In the genomic region with DNA sequence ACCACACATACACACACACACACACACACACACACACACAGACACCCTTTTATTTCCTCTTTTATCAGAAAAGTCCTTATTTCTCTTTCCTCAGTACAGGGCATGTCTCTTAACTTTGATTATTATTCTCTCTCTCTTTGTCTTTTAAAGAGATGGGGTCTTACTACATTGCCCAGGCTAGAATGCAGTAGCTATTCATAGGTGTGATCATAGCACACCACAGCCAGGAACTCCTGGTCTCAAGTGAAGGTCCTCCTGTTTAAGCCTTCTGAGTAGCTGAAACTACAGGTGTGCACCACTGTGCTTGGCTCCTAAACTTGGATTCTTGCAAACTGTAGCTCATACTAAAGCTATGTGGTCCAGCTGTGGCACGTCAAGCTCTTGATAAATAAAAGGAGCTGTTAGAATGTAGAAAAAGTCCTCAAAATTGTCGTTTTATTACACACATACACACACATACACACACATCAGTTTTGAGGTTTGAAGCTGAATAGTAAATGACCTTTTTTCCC, we compare ENCODE assay signal across 15 cellular contexts. TPM values are rescaled to one million over a fixed set of nuclear protein-coding genes. Genes with fewer than 3 reads are reported as not detected.
DNase-seq lines count a peak whose midpoint lies in the region; ATAC-seq, FAIRE-seq and TF ChIP-seq lines count a peak whose summit lies in the region.
"Had no signal": no experiment of that assay in that cellular context is flagged by ENCODE, and none has a peak within 500 bp of the region (broad histone marks: within the 10 kb centered on the region; RNA-seq: fewer than 3 reads in every experiment).

No MANE protein-coding gene starts in this region.

- H3K79me1 ChIP-seq in H1 (ENCODE audit: low read depth, low read length): peaks cover 6% of the 10 kb centered on the region

- no peak overlapping the region; a peak in 1 of 4 replicates for H3K4me2 ChIP-seq in H1 (ENCODE audit: insufficient read depth in 1 of 2, low read depth in 2 of 2, low read length in 2 of 2)

- no peak overlapping the region for H4K5ac ChIP-seq in H1 (ENCODE audit: insufficient read length, low read depth, low read length)

- 84% methylated on average over 2 of the region's 2 CpGs; no CpG with 5 or more reads in 1 of the 2 experiments for WGBS in H1 (ENCODE audit: extremely low coverage in 1 of 2, insufficient coverage in 1 of 2, insufficient read length in 1 of 2, insufficient replicate concordance in 2 of 2, low coverage in 1 of 2, low lambda C conversion rate in 2 of 2, missing lambda C conversion rate in 1 of 2), 2 experiments

- no peak for TF ChIP-seq CTCF in H1 (IDR thresholded peaks at IDR 0.05; ENCODE audit: control extremely low read depth in 1 of 3, insufficient read depth in 1 of 3, low read depth in 1 of 3, low read length in 3 of 3)

- no peak overlapping the region for H4K8ac ChIP-seq in H1 (ENCODE audit: extremely low read depth, insufficient read depth, low read length)

- H3K79me2 ChIP-seq in H1 (ENCODE audit: control insufficient read depth in 1 of 2, insufficient read depth in 2 of 2, low read length in 2 of 2): peaks cover 0 to 30% of the 10 kb centered on the region in 2 experiments; a peak in 3 of 4 replicates

- peak; percentile 43 for DNase-seq in CD1c-positive myeloid dendritic cell (ENCODE audit: extremely low spot score)
- peak; percentile 27 for DNase-seq in MV-4-11 (lab: John Stamatoyannopoulos, UW)
- no peak for DNase-seq in H1 (ENCODE audit: low read depth in 1 of 2, low spot score in 2 of 2)
- DNase-seq in naive thymus-derived CD8-positive, alpha-beta T cell: no peak
- DNase-seq in HPDE6-E6E7 (ENCODE audit: extremely low spot score): no peak
- DNase-seq in NCI-H345 treated with DMSO at 0.1 percent for 48 hours (lab: John Stamatoyannopoulos, UW; ENCODE audit: unreplicated experiment): no peak
- DNase-seq: MG63, NCI-H2171, T-helper 1 cell had no signal

- H3K4me3 Mint-ChIP-seq in naive thymus-derived CD8-positive, alpha-beta T cell: no peak overlapping the region
- H3K4me3 Mint-ChIP-seq: stimulated activated effector memory CD8-positive, alpha-beta T cell treated with anti-CD3 and anti-CD28 coated beads, Interleukin-12 subunit alpha, Interleukin-12 subunit beta, amount 100 ng/mL, for 72 hours had no signal

- H3K4ac ChIP-seq in H1 (replicated peaks; ENCODE audit: insufficient read length, low read depth, low read length): no peak overlapping the region

- no peak for TF ChIP-seq RAD21 in H1 (IDR thresholded peaks at IDR 0.05 in 1 of 2, conservative IDR thresholded peaks at IDR 0.05 in 1 of 2; ENCODE audit: low read depth in 2 of 2, low read length in 2 of 2)

- H3K27me3 ChIP-seq in H1 (replicated peaks in 1 of 4; ENCODE audit: control insufficient read depth in 3 of 4, extremely low read depth in 1 of 4, insufficient read depth in 3 of 4, low read length in 3 of 4): no peaks in the 10 kb centered on the region
- H3K27me3 ChIP-seq: brain microvascular endothelial cell, MG63 had no signal

- peaks cover 27 to 60% (median 48%) of the 10 kb centered on the region in 4 donors for H3K4me1 Mint-ChIP-seq in naive thymus-derived CD8-positive, alpha-beta T cell

- H3K14ac ChIP-seq in H1 (ENCODE audit: insufficient read length): no peak overlapping the region

- 0 out of 2 replicates have a peak overlapping the region, but pooled peaks have one; percentile 72 for H2BK15ac ChIP-seq in H1 (ENCODE audit: low read length)

- H2AFZ ChIP-seq in H1 (ENCODE audit: low read length): no peak overlapping the region

- no peak overlapping the region for H3K27ac ChIP-seq in H1 (ENCODE audit: low read depth, low read length)
- H3K27ac ChIP-seq: C4-2B had no signal

- no peaks in the 10 kb centered on the region for H3K36me3 ChIP-seq in H1 (ENCODE audit: control insufficient read depth in 2 of 4, insufficient read depth in 4 of 4, low read length in 3 of 4)
- H3K36me3 ChIP-seq: brain microvascular endothelial cell had no signal

- peak overlapping the region in 8 of 10 donors; percentile 16 to 80 (median 64) for H3K27ac Mint-ChIP-seq in naive thymus-derived CD8-positive, alpha-beta T cell

- H3K9ac ChIP-seq in H1 (replicated peaks in 1 of 4; ENCODE audit: extremely low read depth in 1 of 4, low read depth in 3 of 4, low read length in 3 of 4): no peak overlapping the region

- TF ChIP-seq POLR2A in H1 (IDR thresholded peaks at IDR 0.05; ENCODE audit: control extremely low read depth in 1 of 2, low read depth in 2 of 2, low read length in 2 of 2): no peak

- H2BK5ac ChIP-seq in H1 (ENCODE audit: low read depth, low read length): no peak overlapping the region

- peaks cover 0 to 1% of the 10 kb centered on the region in 2 experiments for H4K20me1 ChIP-seq in H1 (replicated peaks in 1 of 2; ENCODE audit: control insufficient read depth in 1 of 2, insufficient read depth in 2 of 2, low read length in 2 of 2)

- peaks cover 0 to 38% (median 11%) of the 10 kb centered on the region in 3 donors for H3K36me3 Mint-ChIP-seq in naive thymus-derived CD8-positive, alpha-beta T cell

- no peaks in the 10 kb centered on the region for H3K9me3 ChIP-seq in H1 (ENCODE audit: insufficient read depth in 2 of 2, low read depth in 1 of 2, low read length in 1 of 2)
- H3K9me3 ChIP-seq: MG63 had no signal

- no peak overlapping the region for H3K23ac ChIP-seq in H1 (ENCODE audit: insufficient read length)

- H2BK20ac ChIP-seq in H1 (ENCODE audit: low read length): 0 out of 2 replicates have a peak overlapping the region, but pooled peaks have one; percentile 72

- H3K56ac ChIP-seq in H1 (replicated peaks; ENCODE audit: insufficient read length, low read depth, low read length): no peak overlapping the region

- H2BK120ac ChIP-seq in H1 (replicated peaks; ENCODE audit: low read depth, low read length): no peak overlapping the region

- H2BK12ac ChIP-seq in H1 (ENCODE audit: low read depth, low read length): no peak overlapping the region

- no peaks in the 10 kb centered on the region for H3K27me3 Mint-ChIP-seq in naive thymus-derived CD8-positive, alpha-beta T cell

- CTCF ChIA-PET in H1 (lab: Charles Lee; ENCODE audit: partially characterized antibody): interaction anchor here (0.6 to 1.4 kb wide), 5 partner anchors 18 to 241 kb away, joined by 3 to 4 read pairs (median 3); a partner anchor contains a TSS

- no peaks in the 10 kb centered on the region; the same call in 1 of the 2 replicates for H3K23me2 ChIP-seq in H1 (ENCODE audit: low read depth, low read length)

- POLR2A ChIA-PET in H1 (lab: Charles Lee; ENCODE audit: partially characterized antibody): interaction anchor here (0.6 kb wide), 1 partner anchor 185 kb away, joined by 4 read pairs; no protein-coding TSS in a partner anchor
- POLR2A ChIA-PET in naive thymus-derived CD8-positive, alpha-beta T cell (lab: Charles Lee): no interaction called here

- peaks cover 3 to 11% (median 5%) of the 10 kb centered on the region in 4 experiments; a peak in 4 of 7 replicates for H3K4me1 ChIP-seq in H1 (replicated peaks in 1 of 4; ENCODE audit: control insufficient read depth in 3 of 4, insufficient read depth in 4 of 4, low read length in 3 of 4)

- no peak for ATAC-seq in naive thymus-derived CD8-positive, alpha-beta T cell
- no peak for ATAC-seq in GM19324 (IDR thresholded peaks at IDR 0.05; ENCODE audit: low FRiP score, unreplicated experiment)
- no peak for ATAC-seq in HG03135 (IDR thresholded peaks at IDR 0.05; ENCODE audit: unreplicated experiment)
- ATAC-seq: stimulated activated effector memory CD8-positive, alpha-beta T cell treated with anti-CD3 and anti-CD28 coated beads, Interleukin-12 subunit alpha, Interleukin-12 subunit beta, amount 100 ng/mL, for 72 hours had no signal

- TF ChIP-seq EP300 in H1 (IDR thresholded peaks at IDR 0.05; ENCODE audit: borderline replicate concordance in 1 of 2, low read depth in 2 of 2, low read length in 2 of 2): no peak

- peak overlapping the region; percentile 15; the same call in 1 of the 2 replicates for H2AK5ac ChIP-seq in H1 (ENCODE audit: low read depth, low read length)

- no peak overlapping the region for H3K4me3 ChIP-seq in H1 (ENCODE audit: extremely low read depth in 1 of 4, insufficient read depth in 2 of 4, low read depth in 3 of 4, low read length in 4 of 4)
- H3K4me3 ChIP-seq: MG63 had no signal

- no peak overlapping the region for H3K18ac ChIP-seq in H1 (ENCODE audit: extremely low read depth, low read length)

- H4K91ac ChIP-seq in H1 (replicated peaks; ENCODE audit: insufficient read length, low read length): no peak overlapping the region

- no peaks in the 10 kb centered on the region for H3K9me3 Mint-ChIP-seq in naive thymus-derived CD8-positive, alpha-beta T cell
- H3K9me3 Mint-ChIP-seq: activated T-helper 2 cell treated with anti-CD3 and anti-CD28 coated beads, Interferon-gamma antibody, Interleukin-2, Interleukin-4, amounts not matched to agents 10 μg/mL and 5 μg/mL and 100 μg/mL, durations not matched to agents 14 hours and 24 hours and 36 hours; stimulated activated effector memory CD8-positive, alpha-beta T cell treated with anti-CD3 and anti-CD28 coated beads, Interleukin-12 subunit alpha, Interleukin-12 subunit beta, amount 100 ng/mL, for 72 hours had no signal

- no peak for FAIRE-seq in H1 (lab: Jason Lieb, UNC)

TF ChIP-seq in H1, 55 proteins besides CTCF, POLR2A, EP300 and RAD21:
- no peak for TF ChIP-seq CHD1 (IDR thresholded peaks at IDR 0.05; ENCODE audit: low read depth, low read length)
- TF ChIP-seq GTF2F1 (IDR thresholded peaks at IDR 0.05; ENCODE audit: borderline replicate concordance, low read depth, low read length): no peak
- no peak for TF ChIP-seq TEAD4 (IDR thresholded peaks at IDR 0.05; ENCODE audit: low read depth, low read length)
- no peak for TF ChIP-seq POLR2AphosphoS5 (IDR thresholded peaks at IDR 0.05; ENCODE audit: low read depth, low read length)
- TF ChIP-seq BCL11A (IDR thresholded peaks at IDR 0.05; ENCODE audit: low read depth in 2 of 2, low read length in 2 of 2): no peak
- TF ChIP-seq ZNF274 (IDR thresholded peaks at IDR 0.05; ENCODE audit: borderline replicate concordance, extremely low read depth, low read length): no peak
- no peak for TF ChIP-seq KDM4A (IDR thresholded peaks at IDR 0.05; ENCODE audit: low read depth, low read length, severe bottlenecking)
- no peak for TF ChIP-seq HDAC6 (IDR thresholded peaks at IDR 0.05; ENCODE audit: low read depth, low read length)
- no peak for TF ChIP-seq JUND (IDR thresholded peaks at IDR 0.05; ENCODE audit: low read length)
TF ChIP-seq in H1: peak in this region for 0.

RNA-seq across cellular contexts. Expression of a gene that starts 7.4 kb away (rescaled TPM):
- 35.4 and 41.2 TPM in 2 replicates for total RNA-seq in H1 (2021; fragmentation: NEBNext Ultra II Directional; extraction: Animal tissue kit (Norgen Biotek cat#: 25700))
- 8.7 and 9.1 TPM in 2 replicates for polyA plus RNA-seq in H1 (2011; rRNA removed)
- 10.8 TPM for polyA plus RNA-seq in H1 (2011; cell fraction: cytosol; rRNA removed)
- polyA plus RNA-seq in H1 (2011; cell fraction: nucleus; rRNA removed): 17.4 TPM
- polyA plus RNA-seq in H1 (2012, experiment 1 of 2): 13.5 to 28.6 TPM (median 15.2 TPM) in 4 replicates
- 3.8 TPM for polyA plus RNA-seq in H1 (2012, experiment 2 of 2)
- 43.5 TPM for polyA plus RNA-seq in H1 (2013, experiment 1 of 2)
- polyA plus RNA-seq in H1 (2013, experiment 2 of 2): 44.3 TPM
- 11.0 and 17.1 TPM in 2 replicates for polyA minus RNA-seq in H1 (2011; rRNA and poly(A)+ RNA removed)
- polyA minus RNA-seq in H1 (2011; cell fraction: cytosol; rRNA and poly(A)+ RNA removed): 16.0 TPM
- polyA minus RNA-seq in H1 (2011; cell fraction: nucleus; rRNA and poly(A)+ RNA removed): 28.5 TPM
- 10 to 100 TPM; 53.0 to 58.0 TPM for total RNA-seq in naive thymus-derived CD8-positive, alpha-beta T cell
- 10 to 100 TPM; 36.5 to 41.7 (median 40.9) TPM for polyA plus RNA-seq in naive thymus-derived CD8-positive, alpha-beta T cell

Comparison
In these comparisons a context has a peak if more than half of its experiments do, and no peak if none do; other contexts are left out.
1. DNase-seq: peak in CD1c-positive myeloid dendritic cell (single experiment) and MV-4-11 (single experiment); none in H1 (0 of 2), naive thymus-derived CD8-positive, alpha-beta T cell (0 of 10), HPDE6-E6E7 (single experiment) and NCI-H345 treated with DMSO at 0.1 percent for 48 hours (single experiment).